Comparison of ENCODE assay signal across 15 cellular contexts in genomic region chr2:152508446-152508845, GRCh38.
DNase-seq lines count a peak whose midpoint lies in the region; ATAC-seq lines count a peak whose summit lies in the region.
"Had no signal": no experiment of that assay in that cellular context is flagged by ENCODE, and none has a peak within 500 bp of the region (broad histone marks: within the 10 kb centered on the region; RNA-seq: fewer than 3 reads in every experiment).

No MANE protein-coding gene starts in this region.

- H3K27me3 ChIP-seq in effector memory CD4-positive, alpha-beta T cell (replicated peaks; ENCODE audit: control insufficient read depth, insufficient read depth, low read length, poor library complexity, severe bottlenecking): no peaks in the 10 kb centered on the region
- H3K27me3 ChIP-seq: ovary had no signal

- no peaks in the 10 kb centered on the region for H3K36me3 ChIP-seq in effector memory CD4-positive, alpha-beta T cell (ENCODE audit: control insufficient read depth, insufficient read depth, low read length)
- H3K36me3 ChIP-seq: ovary had no signal

- peak; percentile 55 for DNase-seq in EH (ENCODE audit: low read depth)
- peak; percentile 91 for DNase-seq in NCI-H2227 (lab: John Stamatoyannopoulos, UW; ENCODE audit: unreplicated experiment)
- no peak for DNase-seq in caudate nucleus (lab: John Stamatoyannopoulos, UW)
- peak; percentile 79 for DNase-seq in non-pigmented ciliary epithelial cell (ENCODE audit: low read depth)
- DNase-seq in cerebellar cortex (ENCODE audit: low spot score): no peak
- DNase-seq in T-helper 2 cell: no peak
- no peak for DNase-seq in effector memory CD4-positive, alpha-beta T cell
- DNase-seq: activated CD4-positive, alpha-beta T cell treated with anti-CD3 and anti-CD28 coated beads, Interleukin-2, amount 10 ng/mL, durations not matched to agents 7 days and 5 days; activated gamma-delta T cell; COR-L47; NCI-H1436 treated with DMSO at 0.1 percent for 48 hours; ovary; stimulated activated CD4-positive, alpha-beta T cell treated with anti-CD3 and anti-CD28 coated beads, Interleukin-4, amount 100 ng/mL, for 4 hours; stimulated activated naive CD8-positive, alpha-beta T cell treated with anti-CD3 and anti-CD28 coated beads, Interleukin-15, Interleukin-2, amounts not matched to agents 100 U/mL and 50 U/mL, for 24 hours had no signal

- H3K4me1 ChIP-seq in effector memory CD4-positive, alpha-beta T cell (ENCODE audit: control insufficient read depth, insufficient read depth, low read length, poor library complexity, severe bottlenecking): no peaks in the 10 kb centered on the region

- no peak overlapping the region for H3K4me3 ChIP-seq in effector memory CD4-positive, alpha-beta T cell (ENCODE audit: insufficient read depth, low read depth, low read length, poor library complexity, severe bottlenecking)
- H3K4me3 ChIP-seq: ovary had no signal

- no peak for ATAC-seq in HG02588 (IDR thresholded peaks at IDR 0.05; ENCODE audit: unreplicated experiment)
- ATAC-seq: stimulated activated naive CD8-positive, alpha-beta T cell treated with anti-CD3 and anti-CD28 coated beads, Interleukin-15, Interleukin-2, amounts not matched to agents 100 U/mL and 50 U/mL, for 24 hours had no signal

- H3K9me3 ChIP-seq in effector memory CD4-positive, alpha-beta T cell (ENCODE audit: control insufficient read depth, low read length): no peaks in the 10 kb centered on the region
- H3K9me3 ChIP-seq: ovary had no signal

- peak overlapping the region; percentile 3 for H3K27ac ChIP-seq in caudate nucleus (ENCODE audit: low read depth, low read length)
- H3K27ac ChIP-seq in effector memory CD4-positive, alpha-beta T cell (ENCODE audit: insufficient read depth, low read length, poor library complexity, severe bottlenecking): no peak overlapping the region
- H3K27ac ChIP-seq: ovary had no signal

Comparison
In these comparisons a context has a peak if more than half of its experiments do, and no peak if none do; other contexts are left out.
1. DNase-seq: peak in EH (single experiment), NCI-H2227 (single experiment) and non-pigmented ciliary epithelial cell (single experiment); none in caudate nucleus (0 of 61), cerebellar cortex (single experiment), T-helper 2 cell (0 of 5) and effector memory CD4-positive, alpha-beta T cell (0 of 3).